Comparison of ENCODE assay signal across 20 cellular contexts in the genomic region with DNA sequence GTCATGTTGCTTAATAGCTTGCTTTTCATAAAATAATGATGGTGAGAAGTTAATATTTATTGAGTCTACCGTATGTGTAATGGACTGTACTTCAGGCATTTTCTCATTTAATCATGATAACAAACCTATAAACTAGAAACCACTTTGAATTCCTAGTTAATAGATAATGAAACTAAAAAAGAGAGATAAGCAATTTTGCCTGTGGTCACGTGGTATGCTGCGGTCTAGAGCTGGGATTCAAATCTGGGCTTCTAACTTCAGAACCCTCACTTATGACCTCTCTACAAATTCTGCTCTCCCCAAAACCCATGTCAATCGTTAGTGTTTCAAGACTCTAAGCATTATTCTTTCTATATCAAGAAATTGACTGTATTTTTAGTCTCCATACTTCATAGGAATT.
"Had no signal": no experiment of that assay in that cellular context is flagged by ENCODE, and none has a peak within 500 bp of the region (broad histone marks: within the 10 kb centered on the region; RNA-seq: fewer than 3 reads in every experiment).

No MANE protein-coding gene starts in this region.

- H3K27me3 Mint-ChIP-seq: naive B cell, type B pancreatic cell had no signal

- H3K9me3 ChIP-seq: colonic mucosa, heart left ventricle, prostate gland, suprapubic skin, thyroid gland had no signal

- H3K4me3 Mint-ChIP-seq: nephron, type B pancreatic cell had no signal

- H3K27ac ChIP-seq: colonic mucosa, heart left ventricle, left ventricle myocardium inferior, parathyroid adenoma, prostate gland, suprapubic skin, thyroid gland had no signal

- H3K36me3 Mint-ChIP-seq: type B pancreatic cell had no signal

- H3K27me3 ChIP-seq: colonic mucosa, heart left ventricle, suprapubic skin, thyroid gland had no signal

- DNase-seq: colonic mucosa; effector CD4-positive, alpha-beta T cell; foreskin melanocyte; heart left ventricle; hippocampal formation; left ventricle myocardium inferior; mesenchymal stem cell; naive B cell; occipital lobe; stimulated activated CD4-positive, alpha-beta T cell treated with anti-CD3 and anti-CD28 coated beads, Interleukin-2, amount 100 ng/mL, for 48 hours; stimulated activated naive CD4-positive, alpha-beta T cell treated with Interleukin-2 at 50 U/mL for 16 hours; thyroid gland had no signal

- H3K9me3 Mint-ChIP-seq: type B pancreatic cell had no signal

- H3K36me3 ChIP-seq: colonic mucosa, heart left ventricle, left ventricle myocardium inferior, prostate gland, suprapubic skin, thyroid gland had no signal

- FAIRE-seq: urothelium cell line had no signal

- H3K4me1 Mint-ChIP-seq: naive B cell, nephron had no signal

- H3K27ac Mint-ChIP-seq: nephron, type B pancreatic cell had no signal

- H3K4me3 ChIP-seq: colonic mucosa, heart left ventricle, left ventricle myocardium inferior, lung, prostate gland, smooth muscle cell, suprapubic skin, thyroid gland had no signal

- H3K4me1 ChIP-seq: colonic mucosa, heart left ventricle, left ventricle myocardium inferior, parathyroid adenoma, prostate gland, suprapubic skin, thyroid gland had no signal

- ATAC-seq: heart left ventricle had no signal
